24 cellular contexts compared by ENCODE assay signal in the genomic region with DNA sequence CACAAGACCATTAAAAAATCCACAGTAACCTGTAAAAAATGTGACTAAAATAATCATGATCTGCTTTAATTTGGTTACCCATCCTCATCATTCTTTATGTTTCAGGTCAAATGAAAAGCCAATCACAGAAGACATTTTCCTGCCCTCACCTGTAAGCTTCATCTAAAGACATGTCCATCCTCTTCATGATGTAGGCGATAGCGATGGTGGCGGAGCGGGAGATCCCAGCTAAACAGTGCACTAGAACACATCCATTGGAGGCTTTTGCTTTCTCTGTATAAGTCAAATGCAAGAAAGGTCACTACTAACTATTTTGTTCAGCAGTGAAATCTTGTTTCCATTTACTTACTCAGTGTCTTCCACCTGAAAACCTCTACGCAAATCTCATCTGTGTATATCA.
DNase-seq lines count a peak whose midpoint lies in the region; ATAC-seq and TF ChIP-seq lines count a peak whose summit lies in the region.
"Had no signal": no experiment of that assay in that cellular context is flagged by ENCODE, and none has a peak within 500 bp of the region (broad histone marks: within the 10 kb centered on the region; RNA-seq: fewer than 3 reads in every experiment).

No MANE protein-coding gene starts in this region.

- no CpG with 5 or more reads among the region's 5 CpGs for WGBS in H9 (ENCODE audit: extremely low coverage, insufficient read length, low lambda C conversion rate)
- WGBS in gastroesophageal sphincter (ENCODE audit: low coverage in 1 of 2), 2 donors, result 85 to 97% methylated on average over 5 of the region's 5 CpGs

- no peak overlapping the region for H2AK5ac ChIP-seq in H9 (ENCODE audit: insufficient read length, low read length)

- no peaks in the 10 kb centered on the region for H4K20me1 ChIP-seq in H9 (ENCODE audit: control insufficient read depth, insufficient read depth, insufficient read length)

- H3K23ac ChIP-seq in H9 (ENCODE audit: insufficient read length, low read depth, low read length), result no peak overlapping the region

- H4K8ac ChIP-seq in H9 (replicated peaks; ENCODE audit: insufficient read length, low read depth, low read length), result no peak overlapping the region

- no peak overlapping the region for H3K14ac ChIP-seq in H9 (ENCODE audit: insufficient read depth, low read length)

- no peak overlapping the region for H2BK15ac ChIP-seq in H9 (ENCODE audit: low read depth, low read length)

- H2AFZ ChIP-seq in H9 (ENCODE audit: low read length), result no peak overlapping the region

- no peak overlapping the region for H3K4ac ChIP-seq in H9 (ENCODE audit: low read depth, low read length)

- H3T11ph ChIP-seq in H9 (ENCODE audit: low read length), result no peak overlapping the region

- H4K91ac ChIP-seq in H9 (ENCODE audit: insufficient read length, low read depth, low read length), result no peak overlapping the region

- no peak for TF ChIP-seq POLR2A in gastroesophageal sphincter (IDR thresholded peaks at IDR 0.05)

- intact Hi-C loops in activated CD8-positive, alpha-beta T cell treated with anti-CD3 and anti-CD28 coated beads for 36 hours (cut with micrococcal nuclease), result no loop called here

- H3K9me3 Mint-ChIP-seq in activated CD8-positive, alpha-beta T cell treated with anti-CD3 and anti-CD28 coated beads for 36 hours, result no peaks in the 10 kb centered on the region
- H3K9me3 Mint-ChIP-seq in activated CD8-positive, alpha-beta T cell treated with anti-CD3 and anti-CD28 coated beads, Interleukin-2, amount 10 ng/mL, durations not matched to agents 7 days and 5 days (ENCODE audit: insufficient read depth), result no peaks in the 10 kb centered on the region
- no peaks in the 10 kb centered on the region for H3K9me3 Mint-ChIP-seq in CD4-positive, CD25-positive, alpha-beta regulatory T cell
- no peaks in the 10 kb centered on the region for H3K9me3 Mint-ChIP-seq in H9
- H3K9me3 Mint-ChIP-seq in central memory CD8-positive, alpha-beta T cell, result no peaks in the 10 kb centered on the region

- no peaks in the 10 kb centered on the region for H3K79me2 ChIP-seq in H9 (ENCODE audit: insufficient read depth, low read length)

- no peak overlapping the region for H4K5ac ChIP-seq in H9 (ENCODE audit: insufficient read length, low read depth, low read length)

- no peak overlapping the region for H2BK5ac ChIP-seq in H9 (ENCODE audit: insufficient read length, low read length)

- POLR2A ChIA-PET in activated CD8-positive, alpha-beta T cell treated with anti-CD3 and anti-CD28 coated beads for 36 hours (lab: Charles Lee), result interaction anchor here (1.4 kb wide), 1 partner anchor 30 kb away, joined by 3 read pairs; no protein-coding TSS in a partner anchor
- POLR2A ChIA-PET in activated CD8-positive, alpha-beta T cell treated with anti-CD3 and anti-CD28 coated beads, Interleukin-2, amount 10 ng/mL, durations not matched to agents 7 days and 5 days (lab: Charles Lee), result interaction anchor here (1.0 to 2.8 kb wide), 3 partner anchors 38 to 256 kb away, joined by 3 to 12 read pairs (median 7); no protein-coding TSS in a partner anchor

- peak overlapping the region; percentile 79 for H3K27ac Mint-ChIP-seq in activated CD8-positive, alpha-beta T cell treated with anti-CD3 and anti-CD28 coated beads for 36 hours
- H3K27ac Mint-ChIP-seq in activated CD8-positive, alpha-beta T cell treated with anti-CD3 and anti-CD28 coated beads, Interleukin-2, amount 10 ng/mL, durations not matched to agents 7 days and 5 days, result no peak overlapping the region
- H3K27ac Mint-ChIP-seq in CD4-positive, CD25-positive, alpha-beta regulatory T cell, result peak overlapping the region; percentile 89 to 99 (median 89)
- peak overlapping the region in 2 of 3 experiments; percentile 40 to 84; a peak in 2 of 7 replicates for H3K27ac Mint-ChIP-seq in H9
- peak overlapping the region; percentile 55 for H3K27ac Mint-ChIP-seq in central memory CD8-positive, alpha-beta T cell (ENCODE audit: low read depth)

- H2BK120ac ChIP-seq in H9 (ENCODE audit: low read depth, low read length, poor library complexity, severe bottlenecking), result no peak overlapping the region

- no peak overlapping the region for H3K9ac ChIP-seq in H9 (ENCODE audit: extremely low read depth, insufficient read length, low read length)

- H3K18ac ChIP-seq in H9 (ENCODE audit: insufficient read length, low read depth, low read length), result no peak overlapping the region

- DNase-seq in activated CD8-positive, alpha-beta T cell treated with anti-CD3 and anti-CD28 coated beads for 36 hours, result no peak
- DNase-seq in activated CD8-positive, alpha-beta T cell treated with anti-CD3 and anti-CD28 coated beads, Interleukin-2, amount 10 ng/mL, durations not matched to agents 7 days and 5 days, result no peak
- no peak for DNase-seq in CD4-positive, CD25-positive, alpha-beta regulatory T cell
- DNase-seq in H9 (no peak), NCI-H2029 (lab: John Stamatoyannopoulos, UW) (no peak)
- no peak for DNase-seq in central memory CD8-positive, alpha-beta T cell (ENCODE audit: low spot score in 2 of 2)
- DNase-seq: ACHN; BE2C; DMS79 treated with DMSO at 0.1 percent for 48 hours; GF-D8; H7; IMR-90; left ventricle myocardium superior; NCI-H1048; NCI-H1694; NCI-H2171 treated with DMSO at 0.1 percent for 48 hours; NCI-H524; occipital lobe; stimulated activated CD4-positive, alpha-beta T cell treated with anti-CD3 and anti-CD28 coated beads, Interleukin-15, amount 100 ng/mL, for 24 hours had no signal

- H3K4me3 Mint-ChIP-seq in activated CD8-positive, alpha-beta T cell treated with anti-CD3 and anti-CD28 coated beads for 36 hours, result no peak overlapping the region
- no peak overlapping the region for H3K4me3 Mint-ChIP-seq in activated CD8-positive, alpha-beta T cell treated with anti-CD3 and anti-CD28 coated beads, Interleukin-2, amount 10 ng/mL, durations not matched to agents 7 days and 5 days
- peak overlapping the region in 2 of 4 donors; percentile 19 to 20 for H3K4me3 Mint-ChIP-seq in CD4-positive, CD25-positive, alpha-beta regulatory T cell
- H3K4me3 Mint-ChIP-seq in H9, result no peak overlapping the region
- no peak overlapping the region for H3K4me3 Mint-ChIP-seq in central memory CD8-positive, alpha-beta T cell

- no peaks in the 10 kb centered on the region for H3K27me3 Mint-ChIP-seq in activated CD8-positive, alpha-beta T cell treated with anti-CD3 and anti-CD28 coated beads for 36 hours
- H3K27me3 Mint-ChIP-seq in activated CD8-positive, alpha-beta T cell treated with anti-CD3 and anti-CD28 coated beads, Interleukin-2, amount 10 ng/mL, durations not matched to agents 7 days and 5 days (ENCODE audit: low read depth), result no peaks in the 10 kb centered on the region
- H3K27me3 Mint-ChIP-seq in CD4-positive, CD25-positive, alpha-beta regulatory T cell, result peaks cover 5% of the 10 kb centered on the region
- no peaks in the 10 kb centered on the region for H3K27me3 Mint-ChIP-seq in H9 (ENCODE audit: low read depth)
- no peaks in the 10 kb centered on the region for H3K27me3 Mint-ChIP-seq in central memory CD8-positive, alpha-beta T cell

- no peak overlapping the region for H2BK12ac ChIP-seq in H9 (ENCODE audit: insufficient read length, low read depth, low read length)

- no peak for ATAC-seq in activated CD8-positive, alpha-beta T cell treated with anti-CD3 and anti-CD28 coated beads for 36 hours
- no peak for ATAC-seq in activated CD8-positive, alpha-beta T cell treated with anti-CD3 and anti-CD28 coated beads, Interleukin-2, amount 10 ng/mL, durations not matched to agents 7 days and 5 days
- no peak for ATAC-seq in CD4-positive, CD25-positive, alpha-beta regulatory T cell (ENCODE audit: low read depth in 2 of 2)
- ATAC-seq in central memory CD8-positive, alpha-beta T cell (replicated peaks; ENCODE audit: extremely low read depth, poor library complexity, severe bottlenecking), result no peak
- no peak for ATAC-seq in esophagus mucosa
- ATAC-seq in gastroesophageal sphincter, result no peak
- ATAC-seq: left ventricle myocardium superior, SK-N-SH treated with all-trans-retinoic acid at 6 μM for 48 hours had no signal

- no peak overlapping the region for H3K4me3 ChIP-seq in CD4-positive, CD25-positive, alpha-beta regulatory T cell (ENCODE audit: low read depth, low read length)
- no peak overlapping the region for H3K4me3 ChIP-seq in gastroesophageal sphincter
- H3K4me3 ChIP-seq: tibial nerve had no signal

- no peak overlapping the region for H3K4me2 ChIP-seq in H9 (ENCODE audit: insufficient read depth, insufficient read length, low read length)

- H3K27me3 ChIP-seq in CD4-positive, CD25-positive, alpha-beta regulatory T cell (ENCODE audit: control insufficient read depth, insufficient read depth, low read length), result no peaks in the 10 kb centered on the region
- H3K27me3 ChIP-seq in H9 (ENCODE audit: insufficient read depth, low read length), result no peaks in the 10 kb centered on the region
- H3K27me3 ChIP-seq in gastroesophageal sphincter, result no peaks in the 10 kb centered on the region
- H3K27me3 ChIP-seq: BE2C, tibial nerve had no signal

- H3K9me3 ChIP-seq in CD4-positive, CD25-positive, alpha-beta regulatory T cell (ENCODE audit: control insufficient read depth in 2 of 2, low read length in 2 of 2), result no peaks in the 10 kb centered on the region
- H3K9me3 ChIP-seq in H9 (ENCODE audit: control insufficient read depth, low read depth, low read length) (no peaks in the 10 kb centered on the region), gastroesophageal sphincter (no peaks in the 10 kb centered on the region)
- H3K9me3 ChIP-seq: BE2C, tibial nerve had no signal

- TF ChIP-seq CTCF in activated CD8-positive, alpha-beta T cell treated with anti-CD3 and anti-CD28 coated beads for 36 hours (IDR thresholded peaks at IDR 0.05), result no peak
- TF ChIP-seq CTCF in H9 (conservative IDR thresholded peaks at IDR 0.05) (no peak), gastroesophageal sphincter (IDR thresholded peaks at IDR 0.05) (no peak)

- CTCF ChIA-PET in activated CD8-positive, alpha-beta T cell treated with anti-CD3 and anti-CD28 coated beads for 36 hours (lab: Charles Lee), result interaction anchor here (1.4 to 2.2 kb wide), 3 partner anchors 14 to 103 kb away, joined by 3 to 6 read pairs (median 4); no protein-coding TSS in a partner anchor
- CTCF ChIA-PET in activated CD8-positive, alpha-beta T cell treated with anti-CD3 and anti-CD28 coated beads, Interleukin-2, amount 10 ng/mL, durations not matched to agents 7 days and 5 days (lab: Charles Lee), result interaction anchor here (1.6 to 11.6 kb wide), 3 partner anchors 84 to 257 kb away, joined by 3 to 124 read pairs (median 10); no protein-coding TSS in a partner anchor

- peaks cover 69% of the 10 kb centered on the region for H3K36me3 Mint-ChIP-seq in activated CD8-positive, alpha-beta T cell treated with anti-CD3 and anti-CD28 coated beads for 36 hours (ENCODE audit: low read depth)
- H3K36me3 Mint-ChIP-seq in activated CD8-positive, alpha-beta T cell treated with anti-CD3 and anti-CD28 coated beads, Interleukin-2, amount 10 ng/mL, durations not matched to agents 7 days and 5 days (ENCODE audit: low read depth), result peaks cover 61% of the 10 kb centered on the region
- peaks cover 56% of the 10 kb centered on the region for H3K36me3 Mint-ChIP-seq in CD4-positive, CD25-positive, alpha-beta regulatory T cell
- peaks cover 31 to 68% (median 59%) of the 10 kb centered on the region in 3 experiments; a peak in 6 of 7 replicates for H3K36me3 Mint-ChIP-seq in H9 (ENCODE audit: insufficient read depth in 1 of 3, low read depth in 3 of 3)
- peaks cover 24% of the 10 kb centered on the region for H3K36me3 Mint-ChIP-seq in central memory CD8-positive, alpha-beta T cell (ENCODE audit: insufficient read depth)

- H3K4me1 Mint-ChIP-seq in activated CD8-positive, alpha-beta T cell treated with anti-CD3 and anti-CD28 coated beads for 36 hours (ENCODE audit: low read depth), result peaks cover 58% of the 10 kb centered on the region
- peaks cover 52% of the 10 kb centered on the region for H3K4me1 Mint-ChIP-seq in activated CD8-positive, alpha-beta T cell treated with anti-CD3 and anti-CD28 coated beads, Interleukin-2, amount 10 ng/mL, durations not matched to agents 7 days and 5 days (ENCODE audit: low read depth)
- H3K4me1 Mint-ChIP-seq in CD4-positive, CD25-positive, alpha-beta regulatory T cell, result peaks cover 14 to 80% (median 51%) of the 10 kb centered on the region in 4 donors
- peaks cover 8 to 21% of the 10 kb centered on the region in 2 experiments for H3K4me1 Mint-ChIP-seq in H9
- peaks cover 39% of the 10 kb centered on the region for H3K4me1 Mint-ChIP-seq in central memory CD8-positive, alpha-beta T cell

- no peak for TF ChIP-seq EP300 in gastroesophageal sphincter (IDR thresholded peaks at IDR 0.05)

- H3K4me1 ChIP-seq in CD4-positive, CD25-positive, alpha-beta regulatory T cell (ENCODE audit: control insufficient read depth, insufficient read depth, low read length, poor library complexity, severe bottlenecking), result peaks cover 81% of the 10 kb centered on the region
- H3K4me1 ChIP-seq in H9 (ENCODE audit: insufficient read depth, low read length) (no peaks in the 10 kb centered on the region), gastroesophageal sphincter (no peaks in the 10 kb centered on the region)
- H3K4me1 ChIP-seq: BE2C, tibial nerve had no signal

- H3K56ac ChIP-seq in H9 (ENCODE audit: insufficient read length, low read depth, low read length), result no peak overlapping the region

- H3K27ac ChIP-seq in CD4-positive, CD25-positive, alpha-beta regulatory T cell (ENCODE audit: insufficient read depth, low read length, poor library complexity, severe bottlenecking), result peak overlapping the region; percentile 97
- H3K27ac ChIP-seq in H9 (ENCODE audit: insufficient read length, low read depth, low read length) (no peak overlapping the region), gastroesophageal sphincter (no peak overlapping the region)
- H3K27ac ChIP-seq: epithelial cell of prostate, tibial nerve had no signal

- no peak overlapping the region for H2BK20ac ChIP-seq in H9 (ENCODE audit: low read depth, low read length, poor library complexity, severe bottlenecking)

- no peaks in the 10 kb centered on the region for H3K79me1 ChIP-seq in H9 (ENCODE audit: insufficient read depth, low read depth, low read length, poor library complexity, severe bottlenecking)

- H3K36me3 ChIP-seq in CD4-positive, CD25-positive, alpha-beta regulatory T cell (ENCODE audit: control insufficient read depth, insufficient read depth, low read length), result peaks cover 48% of the 10 kb centered on the region
- peaks cover 0 to 83% of the 10 kb centered on the region in 2 donors for H3K36me3 ChIP-seq in gastroesophageal sphincter

- no peaks in the 10 kb centered on the region for H3K23me2 ChIP-seq in H9 (ENCODE audit: insufficient read length, low read depth, low read length, poor library complexity, severe bottlenecking)
